8 cellular contexts compared by ENCODE assay signal in the genomic region with DNA sequence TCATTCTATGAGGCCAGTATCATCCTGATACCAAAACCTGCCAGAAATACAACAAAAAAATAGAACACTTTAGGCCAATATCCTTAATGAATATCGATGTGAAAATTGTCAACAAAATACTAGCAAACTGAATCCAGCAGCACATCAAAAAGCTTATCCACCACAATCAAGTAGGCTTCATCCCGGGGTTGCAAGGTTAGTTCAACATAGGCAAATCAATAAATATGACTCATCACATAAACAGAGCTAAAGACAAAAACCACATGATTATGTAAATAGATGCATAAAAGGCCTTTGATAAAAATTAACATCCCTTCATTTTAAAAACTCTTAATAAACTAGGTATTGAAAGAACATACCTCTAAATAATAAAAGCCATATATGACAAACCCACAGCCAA.
"Had no signal": no experiment of that assay in that cellular context is flagged by ENCODE, and none has a peak within 500 bp of the region (broad histone marks: within the 10 kb centered on the region; RNA-seq: fewer than 3 reads in every experiment).

No MANE protein-coding gene starts in this region.

- DNase-seq: GDM1, GF-D8 had no signal

- H3K4me3 ChIP-seq: GM12878 had no signal

- FAIRE-seq: G401.6, GM12878, GM12891, GM12892, GM18507, GM19239 had no signal

- ATAC-seq: GM12878 had no signal
